ENCODE assay signal across 8 cellular contexts in the genomic region with DNA sequence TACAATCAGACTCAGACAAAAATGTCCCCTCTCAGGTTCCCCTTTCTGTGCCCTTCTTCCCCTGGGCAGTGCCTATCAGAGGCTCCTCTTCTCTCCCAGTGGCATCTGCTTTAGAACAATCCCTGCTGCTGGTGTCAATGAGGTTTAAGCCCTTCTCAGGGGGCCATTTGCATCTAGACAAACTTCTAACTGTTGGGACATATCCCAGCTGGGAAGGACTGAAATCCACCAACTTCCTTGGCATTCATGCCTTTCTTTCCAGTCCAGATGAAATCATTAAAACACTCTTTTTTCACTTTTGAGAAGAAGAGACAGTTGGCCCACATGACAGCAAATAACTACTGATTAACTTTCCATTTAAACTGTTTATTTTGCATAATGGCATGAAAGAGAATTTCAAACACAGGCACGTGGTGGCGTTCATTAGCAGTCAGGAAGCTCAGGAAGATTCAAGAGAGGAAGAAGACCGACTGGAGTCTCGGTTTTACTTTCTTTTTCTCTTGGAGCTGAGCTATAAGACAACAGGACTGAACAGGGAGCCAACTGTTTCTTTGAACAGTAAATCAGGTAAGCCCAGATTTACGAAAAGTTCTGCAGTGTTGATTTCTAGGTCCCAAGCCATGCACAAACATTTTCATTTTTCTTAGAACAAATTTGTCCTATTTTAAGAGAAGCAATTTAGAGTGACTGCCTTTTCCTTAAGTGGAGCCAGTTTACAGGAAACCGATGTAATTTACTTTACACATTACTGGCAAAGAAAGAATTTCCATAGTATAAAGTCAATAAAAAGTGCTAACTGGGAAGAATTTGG.
DNase-seq lines count a peak whose midpoint lies in the region; ATAC-seq and TF ChIP-seq lines count a peak whose summit lies in the region.

A gene (plus strand): TSS at position 488 of the 811 bp plus-strand sequence. CDS start 1,354 bp downstream, outside the sequence.

- no peaks in the 10 kb centered on the region for H3K27me3 Mint-ChIP-seq in T-helper 2 cell treated with Interferon-gamma antibody and Interleukin-4, amounts not matched to agents 5 μg/mL and 100 μg/mL, for 36 hours (ENCODE audit: low read depth)

- TF ChIP-seq CTCF in fibroblast of mammary gland (conservative IDR thresholded peaks at IDR 0.05; ENCODE audit: control insufficient read depth, insufficient read depth, low read depth, low read length): no peak

- DNase-seq in DMS53 treated with DMSO at 0.1 percent for 48 hours (lab: John Stamatoyannopoulos, UW; ENCODE audit: unreplicated experiment) (peak; percentile 13), fibroblast of mammary gland (ENCODE audit: low read depth) (peak; percentile 32), pons (ENCODE audit: low spot score) (peak; percentile 77), NCI-H82 (lab: John Stamatoyannopoulos, UW) (no peak), nucleus accumbens (lab: John Stamatoyannopoulos, UW) (no peak)
- DNase-seq in T-helper 2 cell treated with Interferon-gamma antibody and Interleukin-4, amounts not matched to agents 5 μg/mL and 100 μg/mL, for 36 hours (ENCODE audit: low spot score): no peak

- peak within 1 kb of the TSS; percentile 35 for H3K4me3 ChIP-seq in fibroblast of mammary gland (ENCODE audit: control insufficient read depth, low read depth, low read length)

- peak within 1 kb of the TSS; percentile 95 for H3K27ac Mint-ChIP-seq in T-helper 2 cell treated with Interferon-gamma antibody and Interleukin-4, amounts not matched to agents 5 μg/mL and 100 μg/mL, for 36 hours

- H3K4me3 Mint-ChIP-seq in T-helper 2 cell treated with Interferon-gamma antibody and Interleukin-4, amounts not matched to agents 5 μg/mL and 100 μg/mL, for 36 hours: peak within 1 kb of the TSS; percentile 95

- ATAC-seq in GM19351 (IDR thresholded peaks at IDR 0.05; ENCODE audit: unreplicated experiment) (peak; percentile 94), HG03432 (IDR thresholded peaks at IDR 0.05; ENCODE audit: unreplicated experiment) (peak; percentile 96)

- H3K4me1 Mint-ChIP-seq in T-helper 2 cell treated with Interferon-gamma antibody and Interleukin-4, amounts not matched to agents 5 μg/mL and 100 μg/mL, for 36 hours (ENCODE audit: low read depth): peaks cover 66% of the 10 kb centered on the region

- peaks cover 49% of the 10 kb centered on the region for H3K9me3 Mint-ChIP-seq in T-helper 2 cell treated with Interferon-gamma antibody and Interleukin-4, amounts not matched to agents 5 μg/mL and 100 μg/mL, for 36 hours

- peaks cover 72% of the 10 kb centered on the region for H3K36me3 Mint-ChIP-seq in T-helper 2 cell treated with Interferon-gamma antibody and Interleukin-4, amounts not matched to agents 5 μg/mL and 100 μg/mL, for 36 hours (ENCODE audit: low read depth)

Comparison
In these comparisons a context has a peak if more than half of its experiments do, and no peak if none do; other contexts are left out.
1. DNase-seq: peak in DMS53 treated with DMSO at 0.1 percent for 48 hours (single experiment), fibroblast of mammary gland (single experiment) and pons (single experiment); none in T-helper 2 cell treated with Interferon-gamma antibody and Interleukin-4, amounts not matched to agents 5 μg/mL and 100 μg/mL, for 36 hours (single experiment), NCI-H82 (single experiment) and nucleus accumbens (0 of 56).